Comparison of ENCODE assay signal across 1 cellular context in genomic region chr6:73521351-73522254, GRCh38.
A peak's percentile ranks its signal among the peaks of the same experiment; 100 is the strongest.
TF ChIP-seq lines count a peak whose summit lies in the region.

No MANE protein-coding gene starts in this region.

TF ChIP-seq in HepG2, 621 proteins besides CTCF, POLR2A, EP300 and RAD21 (continued from another document):
- TF ChIP-seq ZNF574 (CRISPR knock-in tag; IDR thresholded peaks at IDR 0.05) (peak; percentile 98), ZNF709 (CRISPR knock-in tag; IDR thresholded peaks at IDR 0.05) (0 out of 2 replicates have a peak, but pooled peaks have one; percentile 12), KAT7 (CRISPR knock-in tag; IDR thresholded peaks at IDR 0.05; ENCODE audit: borderline replicate concordance) (0 out of 2 replicates have a peak, but pooled peaks have one; percentile 6), ZNF768 (CRISPR knock-in tag; IDR thresholded peaks at IDR 0.05) (peak; percentile 28; the same call in 1 of the 2 replicates), SKI (IDR thresholded peaks at IDR 0.05; ENCODE audit: partially characterized antibody) (no peak), MAZ (IDR thresholded peaks at IDR 0.05; ENCODE audit: borderline replicate concordance, low read depth, low read length) (no peak), MAZ (CRISPR knock-in tag; IDR thresholded peaks at IDR 0.05; ENCODE audit: low read depth) (0 out of 2 replicates have a peak, but pooled peaks have one; percentile 6), SP140L (CRISPR knock-in tag; IDR thresholded peaks at IDR 0.05; ENCODE audit: borderline replicate concordance) (no peak), MLX (CRISPR knock-in tag; IDR thresholded peaks at IDR 0.05) (peak; percentile 3; the same call in 1 of the 2 replicates), ETV5 (CRISPR knock-in tag; IDR thresholded peaks at IDR 0.05; ENCODE audit: borderline replicate concordance) (peak; percentile 39; the same call in 1 of the 2 replicates), ZNF883 (CRISPR knock-in tag; IDR thresholded peaks at IDR 0.05; ENCODE audit: not compliant biosample characterization) (peak; percentile 26), ASH2L (IDR thresholded peaks at IDR 0.05; ENCODE audit: insufficient read length, low read depth, low read length) (peak; percentile 52), GATAD2A (CRISPR knock-in tag; IDR thresholded peaks at IDR 0.05) (peak; percentile 5; the same call in 1 of the 2 replicates), NFATC3 (CRISPR knock-in tag; IDR thresholded peaks at IDR 0.05) (no peak), ZNF607 (CRISPR knock-in tag; IDR thresholded peaks at IDR 0.05; ENCODE audit: borderline replicate concordance) (0 out of 2 replicates have a peak, but pooled peaks have one; percentile 32), ZNF737 (CRISPR knock-in tag; IDR thresholded peaks at IDR 0.05; ENCODE audit: borderline replicate concordance) (no peak), ZFP36L1 (CRISPR knock-in tag; IDR thresholded peaks at IDR 0.05) (no peak), ZNF407 (CRISPR knock-in tag; IDR thresholded peaks at IDR 0.05; ENCODE audit: not compliant biosample characterization) (no peak), KDM5A (IDR thresholded peaks at IDR 0.05; ENCODE audit: borderline replicate concordance, low read length) (peak; percentile 22; the same call in 1 of the 2 replicates)
